ENCODE assay signal across 19 cellular contexts in genomic region chr21:44405948-44406872, GRCh38. TPM values are rescaled to one million over a fixed set of nuclear protein-coding genes. Genes with fewer than 3 reads are reported as not detected.
DNase-seq lines count a peak whose midpoint lies in the region; ATAC-seq and TF ChIP-seq lines count a peak whose summit lies in the region.
"Had no signal": no experiment of that assay in that cellular context is flagged by ENCODE, and none has a peak within 500 bp of the region (broad histone marks: within the 10 kb centered on the region; RNA-seq: fewer than 3 reads in every experiment).

No MANE protein-coding gene starts in this region.

- in situ Hi-C loops in brain microvascular endothelial cell (cut with HindIII; ENCODE audit: low pct_ligation_motif_present, low sequenced_read_pairs), result no loop called here

- H3K27ac Mint-ChIP-seq in activated CD4-positive, alpha-beta T cell treated with anti-CD3 and anti-CD28 coated beads, Interleukin-2, amount 10 ng/mL, durations not matched to agents 24 days and 14 days, result peak overlapping the region; percentile 29
- H3K27ac Mint-ChIP-seq in stimulated activated naive CD8-positive, alpha-beta T cell treated with anti-CD3 and anti-CD28 coated beads, Interleukin-15, amount 100 ng/mL, for 72 hours, result peak overlapping the region in 1 of 2 donors; percentile 24

- no peak for ATAC-seq in stimulated activated naive CD8-positive, alpha-beta T cell treated with anti-CD3 and anti-CD28 coated beads, Interleukin-15, amount 100 ng/mL, for 72 hours
- ATAC-seq in GM21515 (IDR thresholded peaks at IDR 0.05; ENCODE audit: unreplicated experiment), result no peak
- ATAC-seq: heart right ventricle, HepG2, left colon, psoas muscle had no signal

- intact Hi-C loops in activated CD4-positive, alpha-beta T cell treated with anti-CD3 and anti-CD28 coated beads, Interleukin-2, amount 10 ng/mL, durations not matched to agents 24 days and 14 days (cut with micrococcal nuclease), result no loop called here

- no peak for TF ChIP-seq CTCF in brain microvascular endothelial cell (IDR thresholded peaks at IDR 0.05; ENCODE audit: low read depth, low read length, missing control alignments)
- no peak for TF ChIP-seq CTCF in retinal pigment epithelial cell (conservative IDR thresholded peaks at IDR 0.05; ENCODE audit: low read depth, low read length)

- no peaks in the 10 kb centered on the region for H3K27me3 Mint-ChIP-seq in activated CD4-positive, alpha-beta T cell treated with anti-CD3 and anti-CD28 coated beads, Interleukin-2, amount 10 ng/mL, durations not matched to agents 24 days and 14 days
- H3K27me3 Mint-ChIP-seq in stimulated activated naive CD8-positive, alpha-beta T cell treated with anti-CD3 and anti-CD28 coated beads, Interleukin-15, amount 100 ng/mL, for 72 hours, result no peaks in the 10 kb centered on the region
- H3K27me3 Mint-ChIP-seq: activated CD4-positive, alpha-beta T cell treated with anti-CD3 and anti-CD28 coated beads, Interleukin-2, amount 10 ng/mL, durations not matched to agents 7 days and 5 days had no signal

- H3K4me3 Mint-ChIP-seq in activated CD4-positive, alpha-beta T cell treated with anti-CD3 and anti-CD28 coated beads, Interleukin-2, amount 10 ng/mL, durations not matched to agents 24 days and 14 days, result no peak overlapping the region
- H3K4me3 Mint-ChIP-seq in stimulated activated naive CD8-positive, alpha-beta T cell treated with anti-CD3 and anti-CD28 coated beads, Interleukin-15, amount 100 ng/mL, for 72 hours, result no peak overlapping the region
- H3K4me3 Mint-ChIP-seq: activated CD4-positive, alpha-beta T cell treated with anti-CD3 and anti-CD28 coated beads, Interleukin-2, amount 10 ng/mL, durations not matched to agents 7 days and 5 days had no signal

- H3K9me3 Mint-ChIP-seq in activated CD4-positive, alpha-beta T cell treated with anti-CD3 and anti-CD28 coated beads, Interleukin-2, amount 10 ng/mL, durations not matched to agents 24 days and 14 days, result peaks cover 12% of the 10 kb centered on the region
- H3K9me3 Mint-ChIP-seq in stimulated activated naive CD8-positive, alpha-beta T cell treated with anti-CD3 and anti-CD28 coated beads, Interleukin-15, amount 100 ng/mL, for 72 hours, result peaks cover 0 to 5% of the 10 kb centered on the region in 2 donors

- H3K4me1 Mint-ChIP-seq in activated CD4-positive, alpha-beta T cell treated with anti-CD3 and anti-CD28 coated beads, Interleukin-2, amount 10 ng/mL, durations not matched to agents 24 days and 14 days, result no peaks in the 10 kb centered on the region
- peaks cover 18% of the 10 kb centered on the region for H3K4me1 Mint-ChIP-seq in stimulated activated naive CD8-positive, alpha-beta T cell treated with anti-CD3 and anti-CD28 coated beads, Interleukin-15, amount 100 ng/mL, for 72 hours

- no peak overlapping the region for H3K27ac ChIP-seq in brain microvascular endothelial cell
- H3K27ac ChIP-seq: coronary artery, heart right ventricle, psoas muscle, suprapubic skin had no signal

- no peak overlapping the region for H3K4me3 ChIP-seq in brain microvascular endothelial cell (ENCODE audit: low read depth, low read length)
- H3K4me3 ChIP-seq in retinal pigment epithelial cell (ENCODE audit: low read length), result no peak overlapping the region
- H3K4me3 ChIP-seq: coronary artery, heart right ventricle, psoas muscle, suprapubic skin had no signal

- H3K27me3 ChIP-seq in brain microvascular endothelial cell (replicated peaks), result no peaks in the 10 kb centered on the region
- H3K27me3 ChIP-seq: suprapubic skin had no signal

- peaks cover 42% of the 10 kb centered on the region for H3K36me3 Mint-ChIP-seq in activated CD4-positive, alpha-beta T cell treated with anti-CD3 and anti-CD28 coated beads, Interleukin-2, amount 10 ng/mL, durations not matched to agents 24 days and 14 days (ENCODE audit: low read depth)

- no peak for DNase-seq in activated CD4-positive, alpha-beta T cell treated with anti-CD3 and anti-CD28 coated beads, Interleukin-2, amount 10 ng/mL, durations not matched to agents 24 days and 14 days
- no peak for DNase-seq in activated CD4-positive, alpha-beta T cell treated with anti-CD3 and anti-CD28 coated beads for 48 hours
- DNase-seq in HK-2 (ENCODE audit: unreplicated experiment), result peak; percentile 63
- DNase-seq in brain microvascular endothelial cell, result peak; percentile 27
- peak; percentile 14 for DNase-seq in retinal pigment epithelial cell (ENCODE audit: low read depth)
- no peak for DNase-seq in superior temporal gyrus (ENCODE audit: extremely low spot score)
- no peak for DNase-seq in stimulated activated naive CD8-positive, alpha-beta T cell treated with anti-CD3 and anti-CD28 coated beads, Interleukin-15, amount 100 ng/mL, for 72 hours
- DNase-seq: activated CD4-positive, alpha-beta T cell treated with anti-CD3 and anti-CD28 coated beads, Interleukin-2, amount 10 ng/mL, durations not matched to agents 7 days and 5 days; anterior cingulate cortex; heart right ventricle; left colon; MV-4-11; NCI-H2107; NCI-H82; psoas muscle had no signal

- no peaks in the 10 kb centered on the region for H3K36me3 ChIP-seq in brain microvascular endothelial cell (replicated peaks)
- H3K36me3 ChIP-seq: suprapubic skin had no signal

RNA-seq across cellular contexts. Expression of gene LRRC3, which starts 49.1 kb away (rescaled TPM):
- total RNA-seq in activated CD4-positive, alpha-beta T cell treated with anti-CD3 and anti-CD28 coated beads, Interleukin-2, amount 10 ng/mL, durations not matched to agents 24 days and 14 days, result 2.3 and 2.4 TPM in 2 replicates

RNA-seq across cellular contexts. Expression of gene TRPM2, which starts 52.8 kb away (rescaled TPM):
- 9.1 and 9.8 TPM in 2 replicates for total RNA-seq in activated CD4-positive, alpha-beta T cell treated with anti-CD3 and anti-CD28 coated beads, Interleukin-2, amount 10 ng/mL, durations not matched to agents 24 days and 14 days

Comparison
In these comparisons a context has a peak if more than half of its experiments do, and no peak if none do; other contexts are left out.
1. DNase-seq: peak in HK-2 (single experiment), brain microvascular endothelial cell (single experiment) and retinal pigment epithelial cell (single experiment); none in activated CD4-positive, alpha-beta T cell treated with anti-CD3 and anti-CD28 coated beads, Interleukin-2, amount 10 ng/mL, durations not matched to agents 24 days and 14 days (single experiment), activated CD4-positive, alpha-beta T cell treated with anti-CD3 and anti-CD28 coated beads for 48 hours (single experiment), superior temporal gyrus (single experiment) and stimulated activated naive CD8-positive, alpha-beta T cell treated with anti-CD3 and anti-CD28 coated beads, Interleukin-15, amount 100 ng/mL, for 72 hours (0 of 2).